Comparison of ENCODE assay signal across 18 cellular contexts in the genomic region with DNA sequence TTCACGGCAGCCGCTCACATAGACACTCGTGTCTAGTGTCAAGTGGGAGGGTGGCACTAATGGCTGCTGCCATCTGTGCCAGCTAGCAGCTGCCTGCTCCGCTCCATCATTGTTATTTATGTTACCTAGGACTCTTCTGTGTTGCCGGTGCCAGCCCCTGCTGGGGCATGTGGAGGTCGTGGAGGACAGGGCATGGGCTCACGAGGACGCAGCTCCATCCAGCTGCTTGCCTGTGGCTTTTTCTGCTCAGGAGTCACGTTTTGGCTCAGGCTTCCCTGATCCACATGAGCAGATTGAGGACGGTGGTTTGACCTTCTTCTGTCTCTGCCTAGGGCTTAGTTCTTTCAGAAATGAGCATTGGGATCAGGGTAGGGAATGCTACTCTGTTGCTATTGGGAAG. TPM values are rescaled to one million over a fixed set of nuclear protein-coding genes. Genes with fewer than 3 reads are reported as not detected.
A peak's percentile ranks its signal among the peaks of the same experiment; 100 is the strongest.
DNase-seq lines count a peak whose midpoint lies in the region; ATAC-seq, FAIRE-seq and TF ChIP-seq lines count a peak whose summit lies in the region.
"Had no signal": no experiment of that assay in that cellular context is flagged by ENCODE, and none has a peak within 500 bp of the region (broad histone marks: within the 10 kb centered on the region; RNA-seq: fewer than 3 reads in every experiment).

No MANE protein-coding gene starts in this region.

- no peaks in the 10 kb centered on the region for H3K36me3 ChIP-seq in astrocyte (ENCODE audit: insufficient read depth, low read length)
- peaks cover 21% of the 10 kb centered on the region for H3K36me3 ChIP-seq in right atrium auricular region

- H4K20me1 ChIP-seq in astrocyte (ENCODE audit: insufficient read depth, low read length), result no peaks in the 10 kb centered on the region

- H3K4me1 ChIP-seq in astrocyte (ENCODE audit: insufficient read depth, low read length) (peaks cover under 1% of the 10 kb centered on the region), right atrium auricular region (peaks cover 0 to 10% of the 10 kb centered on the region in 2 donors)

- no peak overlapping the region for H3K4me3 Mint-ChIP-seq in astrocyte (ENCODE audit: unreplicated experiment)
- H3K4me3 Mint-ChIP-seq: B cell; CD8-positive, alpha-beta T cell had no signal

- FAIRE-seq in astrocyte (lab: Jason Lieb, UNC), result no peak
- FAIRE-seq: GM12892 had no signal

- peak overlapping the region; percentile 47 for H3K27ac Mint-ChIP-seq in astrocyte (ENCODE audit: unreplicated experiment)
- H3K27ac Mint-ChIP-seq: B cell; CD8-positive, alpha-beta T cell had no signal

- H3K79me2 ChIP-seq in astrocyte (ENCODE audit: insufficient read depth, low read length), result no peaks in the 10 kb centered on the region

- H3K27me3 Mint-ChIP-seq in astrocyte (ENCODE audit: low read depth, unreplicated experiment), result no peaks in the 10 kb centered on the region
- H3K27me3 Mint-ChIP-seq: B cell had no signal

- no peak overlapping the region for H3K4me2 ChIP-seq in astrocyte (ENCODE audit: low read length)

- TF ChIP-seq CTCF in astrocyte (IDR thresholded peaks at IDR 0.05; ENCODE audit: insufficient read depth, low read depth, low read length), result no peak
- TF ChIP-seq CTCF in right atrium auricular region (IDR thresholded peaks at IDR 0.05), result no peak

- no peak overlapping the region for H3K9ac ChIP-seq in astrocyte (ENCODE audit: low read length)
- H3K9ac ChIP-seq: GM23248 had no signal

- H3K36me3 Mint-ChIP-seq in astrocyte (ENCODE audit: low read depth, unreplicated experiment), result peaks cover 28% of the 10 kb centered on the region

- H2AFZ ChIP-seq in astrocyte (ENCODE audit: low read depth, low read length), result no peak overlapping the region
- H2AFZ ChIP-seq: GM23248 had no signal

- H3K9me3 ChIP-seq in astrocyte (ENCODE audit: insufficient read depth, low read depth, low read length) (no peaks in the 10 kb centered on the region), right atrium auricular region (peaks cover 0 to 13% of the 10 kb centered on the region in 2 donors)

- H3K4me1 Mint-ChIP-seq in astrocyte (ENCODE audit: low read depth, unreplicated experiment), result no peaks in the 10 kb centered on the region
- H3K4me1 Mint-ChIP-seq: B cell had no signal

- no peak overlapping the region for H3K27ac ChIP-seq in astrocyte (ENCODE audit: low read depth, low read length)
- peak overlapping the region; percentile 68 to 71 for H3K27ac ChIP-seq in right atrium auricular region
- H3K27ac ChIP-seq in substantia nigra (ENCODE audit: low read depth, low read length, poor library complexity, severe bottlenecking), result peak overlapping the region; percentile 59
- H3K27ac ChIP-seq: GM23248, SK-N-MC had no signal

- peak; percentile 46 for DNase-seq in NCI-H1694 treated with DMSO at 0.1 percent for 48 hours (lab: John Stamatoyannopoulos, UW)
- no peak for DNase-seq in astrocyte (ENCODE audit: low read depth)
- DNase-seq in right atrium auricular region (ENCODE audit: low spot score), result no peak
- peak in 1 of 49 donors; percentile 17 for DNase-seq in substantia nigra (lab: John Stamatoyannopoulos, UW)
- no peak for DNase-seq in anterior cingulate cortex (lab: John Stamatoyannopoulos, UW)
- no peak for DNase-seq in activated gamma-delta T cell (lab: John Stamatoyannopoulos, UW)
- DNase-seq: CD8-positive, alpha-beta T cell; DND-41; GDM1; GM23248; NCI-H1105; NCI-H187 treated with DMSO at 0.1 percent for 48 hours; NCI-H526; PC-3 had no signal

- no peak for ATAC-seq in HG03139 (IDR thresholded peaks at IDR 0.05; ENCODE audit: unreplicated experiment)
- ATAC-seq: CD8-positive, alpha-beta T cell; PC-3 had no signal

- H3K9me3 Mint-ChIP-seq in astrocyte (ENCODE audit: unreplicated experiment), result no peaks in the 10 kb centered on the region

- no peak overlapping the region for H3K4me3 ChIP-seq in astrocyte (ENCODE audit: insufficient read depth, low read depth, low read length)
- H3K4me3 ChIP-seq in right atrium auricular region, result no peak overlapping the region
- H3K4me3 ChIP-seq: GM23248, SK-N-MC had no signal

- H3K27me3 ChIP-seq in astrocyte (ENCODE audit: insufficient read depth, low read length) (no peaks in the 10 kb centered on the region), right atrium auricular region (no peaks in the 10 kb centered on the region)

RNA-seq across cellular contexts. Expression of a gene that starts 31.2 kb away (rescaled TPM):
- total RNA-seq in astrocyte (27.9 and 33.7 TPM in 2 replicates), right atrium auricular region (10 to 100 TPM; 57.3 to 58.7 TPM)
